In genomic region chr13:71798723-71799122, GRCh38 we compare ENCODE assay signal across 18 cellular contexts.
"Had no signal": no experiment of that assay in that cellular context is flagged by ENCODE, and none has a peak within 500 bp of the region (broad histone marks: within the 10 kb centered on the region; RNA-seq: fewer than 3 reads in every experiment).

No MANE protein-coding gene starts in this region.

- H3K4me3 Mint-ChIP-seq: activated CD8-positive, alpha-beta T cell treated with anti-CD3 and anti-CD28 coated beads, Interleukin-2, amount 10 ng/mL, durations not matched to agents 7 days and 5 days; activated naive CD4-positive, alpha-beta T cell treated with anti-CD3 and anti-CD28 coated beads, Interleukin-2, amount 50 U/mL, for 24 hours; memory B cell; natural killer cell; WTC11 had no signal

- H3K4me3 ChIP-seq: adrenal gland, dorsolateral prefrontal cortex, esophagus squamous epithelium, thoracic aorta, upper lobe of right lung had no signal

- H3K27me3 Mint-ChIP-seq: activated naive CD4-positive, alpha-beta T cell treated with anti-CD3 and anti-CD28 coated beads, Interleukin-2, amount 50 U/mL, for 24 hours; memory B cell had no signal

- H3K27ac Mint-ChIP-seq: activated CD8-positive, alpha-beta T cell treated with anti-CD3 and anti-CD28 coated beads, Interleukin-2, amount 10 ng/mL, durations not matched to agents 7 days and 5 days; activated naive CD4-positive, alpha-beta T cell treated with anti-CD3 and anti-CD28 coated beads, Interleukin-2, amount 50 U/mL, for 24 hours; memory B cell; natural killer cell; WTC11 had no signal

- H3K27me3 ChIP-seq: adrenal gland, esophagus squamous epithelium, upper lobe of right lung had no signal

- H3K27ac ChIP-seq: adrenal gland, dorsolateral prefrontal cortex, esophagus squamous epithelium, thoracic aorta, upper lobe of right lung had no signal

- H3K36me3 Mint-ChIP-seq: activated naive CD4-positive, alpha-beta T cell treated with anti-CD3 and anti-CD28 coated beads, Interleukin-2, amount 50 U/mL, for 24 hours; memory B cell; natural killer cell; WTC11 had no signal

- H3K36me3 ChIP-seq: adrenal gland, esophagus squamous epithelium, thoracic aorta, upper lobe of right lung had no signal

- ATAC-seq: activated CD8-positive, alpha-beta T cell treated with anti-CD3 and anti-CD28 coated beads, Interleukin-2, amount 10 ng/mL, durations not matched to agents 7 days and 5 days; left ventricle myocardium superior; natural killer cell; upper lobe of right lung; WTC11 had no signal

- H3K4me1 Mint-ChIP-seq: activated naive CD4-positive, alpha-beta T cell treated with anti-CD3 and anti-CD28 coated beads, Interleukin-2, amount 50 U/mL, for 24 hours; memory B cell; natural killer cell; WTC11 had no signal

- H3K9me3 ChIP-seq: adrenal gland, esophagus squamous epithelium, thoracic aorta, upper lobe of right lung had no signal

- H3K9me3 Mint-ChIP-seq: activated naive CD4-positive, alpha-beta T cell treated with anti-CD3 and anti-CD28 coated beads, Interleukin-2, amount 50 U/mL, for 24 hours; memory B cell; natural killer cell; WTC11 had no signal

- DNase-seq: activated CD4-positive, alpha-beta T cell treated with anti-CD3 and anti-CD28 coated beads for 4 hours; activated CD8-positive, alpha-beta memory T cell treated with anti-CD3 and anti-CD28 coated beads, Interleukin-2, amount 50 U/mL, for 4 hours; activated CD8-positive, alpha-beta T cell treated with anti-CD3 and anti-CD28 coated beads, Interleukin-2, amount 10 ng/mL, durations not matched to agents 7 days and 5 days; activated effector memory CD4-positive, alpha-beta T cell treated with anti-CD3 and anti-CD28 coated beads, Interleukin-2, amount 50 U/mL, for 16 hours; activated T-cell treated with anti-CD3 and anti-CD28 coated beads, Interleukin-2, amount 50 U/mL, for 48 hours; adrenal gland; dorsolateral prefrontal cortex; esophagus squamous epithelium; hippocampal formation; left ventricle myocardium superior; natural killer cell; stimulated activated CD4-positive, alpha-beta T cell treated with anti-CD3 and anti-CD28 coated beads, Interleukin-2, amount 100 ng/mL, for 24 hours; T-helper 2 cell; upper lobe of right lung had no signal
